Comparison of ENCODE assay signal across 20 cellular contexts in genomic region chr6:13468839-13469238, GRCh38. TPM values are rescaled to one million over a fixed set of nuclear protein-coding genes. Genes with fewer than 3 reads are reported as not detected.
DNase-seq lines count a peak whose midpoint lies in the region; ATAC-seq and TF ChIP-seq lines count a peak whose summit lies in the region.
"Had no signal": no experiment of that assay in that cellular context is flagged by ENCODE, and none has a peak within 500 bp of the region (broad histone marks: within the 10 kb centered on the region; RNA-seq: fewer than 3 reads in every experiment).

No MANE protein-coding gene starts in this region.

- H2AFZ ChIP-seq in Karpas-422 (ENCODE audit: low read length) (no peak overlapping the region), neural progenitor cell (replicated peaks) (no peak overlapping the region)

- H3K4me3 Mint-ChIP-seq in endodermal cell (no peak overlapping the region), neural progenitor cell (no peak overlapping the region)
- no peak overlapping the region for H3K4me3 Mint-ChIP-seq in naive thymus-derived CD8-positive, alpha-beta T cell
- H3K4me3 Mint-ChIP-seq: IgD-negative memory B cell had no signal

- H3K4me2 ChIP-seq in Karpas-422 (ENCODE audit: low read depth, low read length, poor library complexity, severe bottlenecking) (no peak overlapping the region), neural progenitor cell (no peak overlapping the region)

- peak overlapping the region in 8 of 10 donors; percentile 3 to 80 (median 24) for H3K27ac ChIP-seq in heart right ventricle
- peak overlapping the region; percentile 79; the same call in 1 of the 2 replicates for H3K27ac ChIP-seq in Karpas-422 (ENCODE audit: low read length)
- H3K27ac ChIP-seq in endodermal cell (ENCODE audit: low read depth, low read length), result no peak overlapping the region
- H3K27ac ChIP-seq in neural progenitor cell, result no peak overlapping the region
- H3K27ac ChIP-seq in SJCRH30, result no peak overlapping the region
- H3K27ac ChIP-seq: C4-2B had no signal

- H3K4me3 ChIP-seq in heart right ventricle (no peak overlapping the region), Karpas-422 (ENCODE audit: low read length) (no peak overlapping the region), endodermal cell (ENCODE audit: low read length) (no peak overlapping the region), neural progenitor cell (no peak overlapping the region), SJCRH30 (no peak overlapping the region)

- H3K9me3 Mint-ChIP-seq in endodermal cell (peaks cover 4% of the 10 kb centered on the region), neural progenitor cell (no peaks in the 10 kb centered on the region)
- peaks cover 0 to 1% (median 0%) of the 10 kb centered on the region in 9 donors for H3K9me3 Mint-ChIP-seq in naive thymus-derived CD8-positive, alpha-beta T cell

- no peak for DNase-seq in heart right ventricle
- DNase-seq in Right ventricle myocardium superior, result no peak
- DNase-seq in Karpas-422, result no peak
- peak; percentile 25 for DNase-seq in endodermal cell
- DNase-seq in neural progenitor cell (ENCODE audit: low spot score), result no peak
- no peak for DNase-seq in naive thymus-derived CD8-positive, alpha-beta T cell
- DNase-seq in SJCRH30, result no peak
- no peak for DNase-seq in NK-92 (lab: John Stamatoyannopoulos, UW; ENCODE audit: unreplicated experiment)
- DNase-seq: GDM1, MV-4-11, NCI-H1105 treated with DMSO at 0.1 percent for 48 hours, NCI-H1694, NCI-H2081, NCI-H2171, NCI-H345, NCI-H524, NCI-H774, SHP77 had no signal

- peaks cover 2% of the 10 kb centered on the region for H3K4me1 Mint-ChIP-seq in endodermal cell
- H3K4me1 Mint-ChIP-seq in neural progenitor cell, result peaks cover 14% of the 10 kb centered on the region
- H3K4me1 Mint-ChIP-seq in naive thymus-derived CD8-positive, alpha-beta T cell, result peaks cover 0 to 51% (median 6%) of the 10 kb centered on the region in 4 donors

- TF ChIP-seq CTCF in heart right ventricle (IDR thresholded peaks at IDR 0.05) (no peak), endodermal cell (conservative IDR thresholded peaks at IDR 0.05) (no peak), neural progenitor cell (IDR thresholded peaks at IDR 0.05) (no peak)

- peaks cover 0 to 11% (median 0%) of the 10 kb centered on the region in 11 donors for H3K9me3 ChIP-seq in heart right ventricle
- H3K9me3 ChIP-seq in Karpas-422 (ENCODE audit: low read length), result no peaks in the 10 kb centered on the region
- H3K9me3 ChIP-seq in endodermal cell (ENCODE audit: control insufficient read depth, low read length), result no peaks in the 10 kb centered on the region
- H3K9me3 ChIP-seq in neural progenitor cell (ENCODE audit: low read depth), result no peaks in the 10 kb centered on the region
- H3K9me3 ChIP-seq in SJCRH30 (replicated peaks), result no peaks in the 10 kb centered on the region

- H3K9me2 ChIP-seq in Karpas-422 (replicated peaks; ENCODE audit: insufficient read depth, low read length), result no peaks in the 10 kb centered on the region

- no peaks in the 10 kb centered on the region for H3K36me3 Mint-ChIP-seq in endodermal cell (ENCODE audit: low read depth)
- H3K36me3 Mint-ChIP-seq in neural progenitor cell, result no peaks in the 10 kb centered on the region
- H3K36me3 Mint-ChIP-seq in naive thymus-derived CD8-positive, alpha-beta T cell, result peaks cover 0 to 7% (median 0%) of the 10 kb centered on the region in 3 donors
- H3K36me3 Mint-ChIP-seq: IgD-negative memory B cell had no signal

- peaks cover 4 to 95% (median 78%) of the 10 kb centered on the region in 9 donors for H3K4me1 ChIP-seq in heart right ventricle
- peaks cover 93% of the 10 kb centered on the region for H3K4me1 ChIP-seq in Karpas-422 (ENCODE audit: low read length)
- H3K4me1 ChIP-seq in endodermal cell (ENCODE audit: control insufficient read depth, insufficient read depth, low read length), result no peaks in the 10 kb centered on the region
- peaks cover 6% of the 10 kb centered on the region for H3K4me1 ChIP-seq in neural progenitor cell
- peaks cover 19% of the 10 kb centered on the region for H3K4me1 ChIP-seq in SJCRH30

- intact Hi-C loops in heart right ventricle (cut with DNase I) (loop anchor here in 1 of 10 donors (10.0 kb wide), 1 partner anchor 66 kb away; no protein-coding TSS in a partner anchor), Right ventricle myocardium superior (cut with DNase I) (no loop called here)

- H3K36me3 ChIP-seq in heart right ventricle (peaks cover 0 to 17% (median 0%) of the 10 kb centered on the region in 9 donors), Karpas-422 (ENCODE audit: insufficient read depth, low read length) (peaks cover 3% of the 10 kb centered on the region; the same call in 1 of the 2 replicates), endodermal cell (ENCODE audit: control insufficient read depth, insufficient read depth, low read length) (no peaks in the 10 kb centered on the region), neural progenitor cell (no peaks in the 10 kb centered on the region), SJCRH30 (no peaks in the 10 kb centered on the region)

- H3K9ac ChIP-seq in Karpas-422 (ENCODE audit: low read length) (no peak overlapping the region), endodermal cell (ENCODE audit: extremely low read depth, low read length, poor library complexity, severe bottlenecking) (no peak overlapping the region), neural progenitor cell (no peak overlapping the region)

- ATAC-seq in heart right ventricle (peak in 3 of 8 donors; percentile 8 to 15 (median 11)), Right ventricle myocardium superior (ENCODE audit: poor library complexity) (no peak)
- ATAC-seq in naive thymus-derived CD8-positive, alpha-beta T cell, result no peak

- peaks cover 17% of the 10 kb centered on the region; the same call in 1 of the 2 replicates for H4K20me1 ChIP-seq in Karpas-422 (ENCODE audit: insufficient read depth, low read depth, low read length)
- no peaks in the 10 kb centered on the region for H4K20me1 ChIP-seq in neural progenitor cell (ENCODE audit: low read depth)

- WGBS in heart right ventricle, 2 donors, result 73 to 79% methylated on average over 1 of the region's 1 CpG
- WGBS in endodermal cell (ENCODE audit: insufficient coverage in 1 of 2, insufficient read length in 1 of 2), 2 experiments, result 86 to 100% methylated on average over 1 of the region's 1 CpG

- H3K27me3 ChIP-seq in heart right ventricle (no peaks in the 10 kb centered on the region), Karpas-422 (ENCODE audit: low read length) (no peaks in the 10 kb centered on the region), endodermal cell (ENCODE audit: control insufficient read depth, insufficient read depth, low read length, poor library complexity, severe bottlenecking) (no peaks in the 10 kb centered on the region), neural progenitor cell (no peaks in the 10 kb centered on the region), SJCRH30 (no peaks in the 10 kb centered on the region)

- H3K79me2 ChIP-seq in Karpas-422 (ENCODE audit: low read length) (peaks cover 98% of the 10 kb centered on the region), neural progenitor cell (ENCODE audit: low read depth) (no peaks in the 10 kb centered on the region)

- H3K27ac Mint-ChIP-seq in endodermal cell (no peak overlapping the region), neural progenitor cell (peak overlapping the region; percentile 48)
- no peak overlapping the region for H3K27ac Mint-ChIP-seq in naive thymus-derived CD8-positive, alpha-beta T cell
- H3K27ac Mint-ChIP-seq: IgD-negative memory B cell had no signal

- POLR2A ChIA-PET in naive thymus-derived CD8-positive, alpha-beta T cell (lab: Charles Lee), result no interaction called here

- H3K27me3 Mint-ChIP-seq in endodermal cell (ENCODE audit: insufficient read depth) (peaks cover 2% of the 10 kb centered on the region), neural progenitor cell (ENCODE audit: insufficient read depth, low read depth) (peaks cover 2% of the 10 kb centered on the region)
- H3K27me3 Mint-ChIP-seq in naive thymus-derived CD8-positive, alpha-beta T cell, result no peaks in the 10 kb centered on the region
- H3K27me3 Mint-ChIP-seq: IgD-negative memory B cell had no signal

- H3F3A ChIP-seq in neural progenitor cell (ENCODE audit: low read depth), result peaks cover 4% of the 10 kb centered on the region

RNA-seq across cellular contexts. Expression of gene GFOD1, which starts 18.6 kb away (rescaled TPM):
- total RNA-seq in heart right ventricle (10 to 100 TPM; 26.5 to 96.5 (median 41.0) TPM), Right ventricle myocardium superior (46.2 TPM), endodermal cell (1 to 10 TPM in 1 of 2 donors, under 1 TPM in 1; 0.71 to 1.9 TPM), neural progenitor cell (ENCODE audit: low replicate concordance) (1.8 and 2.1 TPM in 2 replicates)
- polyA plus RNA-seq in heart right ventricle, result 10 to 100 TPM; 13.8 to 18.2 TPM
- total RNA-seq in Karpas-422 (2014; rRNA removed; shearing (Covaris generic); ENCODE audit: low replicate concordance), result 27.1 and 29.5 TPM in 2 replicates
- 1.6 TPM for polyA plus RNA-seq in endodermal cell (2013, experiment 1 of 2)
- 1.5 TPM for polyA plus RNA-seq in endodermal cell (2013, experiment 2 of 2)
- 1 to 10 TPM; 1.7 to 2.0 TPM for total RNA-seq in naive thymus-derived CD8-positive, alpha-beta T cell
- polyA plus RNA-seq in naive thymus-derived CD8-positive, alpha-beta T cell, result 1 to 10 TPM in 1 of 3 donors, under 1 TPM in 2; 0.08 to 1.2 (median 0.88) TPM
- total RNA-seq in SJCRH30 (2014; rRNA removed; shearing (Covaris generic)), result 1.7 and 2.9 TPM in 2 replicates

Comparison
In these comparisons a context has a peak if more than half of its experiments do, and no peak if none do; other contexts are left out.
1. H3K27ac ChIP-seq: peak in heart right ventricle (8 of 10) and Karpas-422 (single experiment); none in endodermal cell (single experiment), neural progenitor cell (single experiment) and SJCRH30 (single experiment).